Comparison of ENCODE assay signal across 1 cellular context in genomic region chr15:65837301-65838283, GRCh38.
TF ChIP-seq lines count a peak whose summit lies in the region.

No MANE protein-coding gene starts in this region.

TF ChIP-seq in HepG2, 621 proteins besides CTCF, POLR2A, EP300 and RAD21:
- TF ChIP-seq, protein P1, sequence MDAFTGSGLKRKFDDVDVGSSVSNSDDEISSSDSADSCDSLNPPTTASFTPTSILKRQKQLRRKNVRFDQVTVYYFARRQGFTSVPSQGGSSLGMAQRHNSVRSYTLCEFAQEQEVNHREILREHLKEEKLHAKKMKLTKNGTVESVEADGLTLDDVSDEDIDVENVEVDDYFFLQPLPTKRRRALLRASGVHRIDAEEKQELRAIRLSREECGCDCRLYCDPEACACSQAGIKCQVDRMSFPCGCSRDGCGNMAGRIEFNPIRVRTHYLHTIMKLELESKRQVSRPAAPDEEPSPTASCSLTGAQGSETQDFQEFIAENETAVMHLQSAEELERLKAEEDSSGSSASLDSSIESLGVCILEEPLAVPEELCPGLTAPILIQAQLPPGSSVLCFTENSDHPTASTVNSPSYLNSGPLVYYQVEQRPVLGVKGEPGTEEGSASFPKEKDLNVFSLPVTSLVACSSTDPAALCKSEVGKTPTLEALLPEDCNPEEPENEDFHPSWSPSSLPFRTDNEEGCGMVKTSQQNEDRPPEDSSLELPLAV (CRISPR knock-in tag; conservative IDR thresholded peaks at IDR 0.05; ENCODE audit: low read depth): no peak
